16 cellular contexts compared by ENCODE assay signal in genomic region chr1:236543065-236543669, GRCh38. TPM values are rescaled to one million over a fixed set of nuclear protein-coding genes. Genes with fewer than 3 reads are reported as not detected.
DNase-seq lines count a peak whose midpoint lies in the region; ATAC-seq and TF ChIP-seq lines count a peak whose summit lies in the region.
"Had no signal": no experiment of that assay in that cellular context is flagged by ENCODE, and none has a peak within 500 bp of the region (broad histone marks: within the 10 kb centered on the region; RNA-seq: fewer than 3 reads in every experiment).

No MANE protein-coding gene starts in this region.

- intact Hi-C loops in testis (cut with DNase I; ENCODE audit: low total_unique reads): no loop called here

- no peaks in the 10 kb centered on the region for H3K27me3 ChIP-seq in testis
- H3K27me3 ChIP-seq: Peyer's patch, sigmoid colon had no signal

- H3K9me3 Mint-ChIP-seq in activated CD8-positive, alpha-beta T cell treated with anti-CD3 and anti-CD28 coated beads, Interleukin-2, amount 10 ng/mL, durations not matched to agents 7 days and 5 days (ENCODE audit: insufficient read depth): no peaks in the 10 kb centered on the region
- H3K9me3 Mint-ChIP-seq in memory B cell: no peaks in the 10 kb centered on the region
- H3K9me3 Mint-ChIP-seq: naive thymus-derived CD8-positive, alpha-beta T cell had no signal

- peak; percentile 50 for ATAC-seq in activated CD8-positive, alpha-beta T cell treated with anti-CD3 and anti-CD28 coated beads, Interleukin-2, amount 10 ng/mL, durations not matched to agents 7 days and 5 days
- ATAC-seq in memory B cell (ENCODE audit: low read depth): no peak
- no peak for ATAC-seq in HG03521 (IDR thresholded peaks at IDR 0.05; ENCODE audit: unreplicated experiment)
- ATAC-seq: naive thymus-derived CD8-positive, alpha-beta T cell had no signal

- H3K27ac ChIP-seq in testis: no peak overlapping the region
- H3K27ac ChIP-seq: C4-2B, Peyer's patch, sigmoid colon had no signal

- peaks cover 77% of the 10 kb centered on the region for H3K36me3 Mint-ChIP-seq in activated CD8-positive, alpha-beta T cell treated with anti-CD3 and anti-CD28 coated beads, Interleukin-2, amount 10 ng/mL, durations not matched to agents 7 days and 5 days (ENCODE audit: low read depth)
- H3K36me3 Mint-ChIP-seq in memory B cell: peaks cover 61% of the 10 kb centered on the region

- 66 to 77% methylated on average over 16 of the region's 16 CpGs for WGBS in testis, 2 donors

- H3K27me3 Mint-ChIP-seq in activated CD8-positive, alpha-beta T cell treated with anti-CD3 and anti-CD28 coated beads, Interleukin-2, amount 10 ng/mL, durations not matched to agents 7 days and 5 days (ENCODE audit: low read depth): no peaks in the 10 kb centered on the region
- no peaks in the 10 kb centered on the region for H3K27me3 Mint-ChIP-seq in memory B cell
- H3K27me3 Mint-ChIP-seq: naive thymus-derived CD8-positive, alpha-beta T cell had no signal

- H3K9me3 ChIP-seq in testis: no peaks in the 10 kb centered on the region
- H3K9me3 ChIP-seq: Peyer's patch, sigmoid colon had no signal

- no peak overlapping the region for H3K27ac Mint-ChIP-seq in activated CD8-positive, alpha-beta T cell treated with anti-CD3 and anti-CD28 coated beads, Interleukin-2, amount 10 ng/mL, durations not matched to agents 7 days and 5 days
- H3K27ac Mint-ChIP-seq in memory B cell: peak overlapping the region; percentile 41

- TF ChIP-seq CTCF in AG10803 (conservative IDR thresholded peaks at IDR 0.05; ENCODE audit: low read length) (0 out of 2 replicates have a peak, but pooled peaks have one; percentile 5), GM12872 (IDR thresholded peaks at IDR 0.05; ENCODE audit: insufficient read depth, low read depth, low read length) (peak; percentile 33; the same call in 2 of the 3 replicates), testis (IDR thresholded peaks at IDR 0.05) (no peak)

- H3K4me3 ChIP-seq in AG10803 (ENCODE audit: low read length) (no peak overlapping the region), testis (no peak overlapping the region)
- H3K4me3 ChIP-seq: Peyer's patch, sigmoid colon had no signal

- no peak for DNase-seq in AG10803 (ENCODE audit: low read depth)
- no peak for DNase-seq in activated CD8-positive, alpha-beta T cell treated with anti-CD3 and anti-CD28 coated beads, Interleukin-2, amount 10 ng/mL, durations not matched to agents 7 days and 5 days
- no peak for DNase-seq in memory B cell (ENCODE audit: low spot score in 2 of 2)
- DNase-seq in NCI-H1436 (lab: John Stamatoyannopoulos, UW): no peak
- no peak for DNase-seq in cerebellar cortex (ENCODE audit: low spot score)
- no peak for DNase-seq in testis
- DNase-seq: foreskin fibroblast; MV-4-11; naive thymus-derived CD8-positive, alpha-beta T cell; NCI-H226; Peyer's patch; sigmoid colon; T1000 had no signal

- no peaks in the 10 kb centered on the region for H3K36me3 ChIP-seq in testis (ENCODE audit: low read depth, missing control alignments)

- no peak for TF ChIP-seq POLR2A in testis (IDR thresholded peaks at IDR 0.05)

- H3K4me1 ChIP-seq in testis: no peaks in the 10 kb centered on the region
- H3K4me1 ChIP-seq: Peyer's patch had no signal

- H3K4me3 Mint-ChIP-seq in activated CD8-positive, alpha-beta T cell treated with anti-CD3 and anti-CD28 coated beads, Interleukin-2, amount 10 ng/mL, durations not matched to agents 7 days and 5 days: no peak overlapping the region
- H3K4me3 Mint-ChIP-seq in memory B cell: no peak overlapping the region
- H3K4me3 Mint-ChIP-seq: naive thymus-derived CD8-positive, alpha-beta T cell had no signal

- peaks cover 22% of the 10 kb centered on the region for H3K4me1 Mint-ChIP-seq in activated CD8-positive, alpha-beta T cell treated with anti-CD3 and anti-CD28 coated beads, Interleukin-2, amount 10 ng/mL, durations not matched to agents 7 days and 5 days (ENCODE audit: low read depth)
- H3K4me1 Mint-ChIP-seq in memory B cell: peaks cover 12% of the 10 kb centered on the region

- CTCF ChIA-PET in activated CD8-positive, alpha-beta T cell treated with anti-CD3 and anti-CD28 coated beads, Interleukin-2, amount 10 ng/mL, durations not matched to agents 7 days and 5 days (lab: Charles Lee): interaction anchor here (1.0 to 1.1 kb wide), 2 partner anchors 9 to 16 kb away, joined by 3 read pairs; no protein-coding TSS in a partner anchor

- POLR2A ChIA-PET in activated CD8-positive, alpha-beta T cell treated with anti-CD3 and anti-CD28 coated beads, Interleukin-2, amount 10 ng/mL, durations not matched to agents 7 days and 5 days (lab: Charles Lee): interaction anchor here (0.8 kb wide), 1 partner anchor 9 kb away, joined by 3 read pairs; no protein-coding TSS in a partner anchor

RNA-seq across cellular contexts. Expression of gene LGALS8, which starts 19.4 kb away (rescaled TPM):
- total RNA-seq in activated CD8-positive, alpha-beta T cell treated with anti-CD3 and anti-CD28 coated beads, Interleukin-2, amount 10 ng/mL, durations not matched to agents 7 days and 5 days: 10 to 100 TPM; 75.5 to 77.8 TPM
- 100 to 1,000 TPM; 115 to 122 TPM for total RNA-seq in testis
- 114 TPM for polyA plus RNA-seq in testis (ENCODE audit: insufficient read depth, low read depth, low replicate concordance)

Comparison
In these comparisons a context has a peak if more than half of its experiments do, and no peak if none do; other contexts are left out.
1. CTCF ChIP-seq: peak in AG10803 (single experiment) and GM12872 (single experiment); none in testis (0 of 3).